In the genomic region with DNA sequence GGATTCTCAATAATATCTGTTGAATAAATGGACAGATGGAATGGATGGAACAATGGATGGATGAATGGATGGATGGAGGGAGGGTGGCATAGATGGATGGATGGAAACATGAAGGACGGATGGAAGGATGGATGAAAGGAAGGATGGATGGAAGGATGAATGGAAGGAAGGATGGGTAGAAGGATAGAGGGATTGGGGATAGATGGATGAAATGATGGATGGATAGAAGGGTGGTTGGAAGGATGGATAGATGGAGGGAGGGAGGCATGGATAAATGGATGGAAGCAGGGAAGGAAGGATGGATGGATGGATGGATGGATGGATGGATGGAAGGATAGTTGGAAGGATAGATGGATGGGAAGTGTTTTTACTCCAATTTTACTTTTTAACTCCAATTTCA, we compare ENCODE assay signal across 9 cellular contexts. TPM values are rescaled to one million over a fixed set of nuclear protein-coding genes. Genes with fewer than 3 reads are reported as not detected.
"Had no signal": no experiment of that assay in that cellular context is flagged by ENCODE, and none has a peak within 500 bp of the region (broad histone marks: within the 10 kb centered on the region; RNA-seq: fewer than 3 reads in every experiment).

No MANE protein-coding gene starts in this region.

- FAIRE-seq: G401.6, GM12878, GM12891, GM12892, GM18507, GM19239 had no signal

- H3K4me3 ChIP-seq: GM12878 had no signal

- ATAC-seq: GM12878 had no signal

- DNase-seq: GDM1, GF-D8 had no signal

RNA-seq across cellular contexts. Expression of gene AKR1B15, which starts 35.4 kb away (rescaled TPM):
- total RNA-seq: G401, GM12878 had no signal

RNA-seq across cellular contexts. Expression of gene AKR1B10, which starts 56.9 kb away (rescaled TPM):
- total RNA-seq: G401, GM12878 had no signal
- polyA plus RNA-seq: GM12878 had no signal
